12 cellular contexts compared by ENCODE assay signal in the genomic region with DNA sequence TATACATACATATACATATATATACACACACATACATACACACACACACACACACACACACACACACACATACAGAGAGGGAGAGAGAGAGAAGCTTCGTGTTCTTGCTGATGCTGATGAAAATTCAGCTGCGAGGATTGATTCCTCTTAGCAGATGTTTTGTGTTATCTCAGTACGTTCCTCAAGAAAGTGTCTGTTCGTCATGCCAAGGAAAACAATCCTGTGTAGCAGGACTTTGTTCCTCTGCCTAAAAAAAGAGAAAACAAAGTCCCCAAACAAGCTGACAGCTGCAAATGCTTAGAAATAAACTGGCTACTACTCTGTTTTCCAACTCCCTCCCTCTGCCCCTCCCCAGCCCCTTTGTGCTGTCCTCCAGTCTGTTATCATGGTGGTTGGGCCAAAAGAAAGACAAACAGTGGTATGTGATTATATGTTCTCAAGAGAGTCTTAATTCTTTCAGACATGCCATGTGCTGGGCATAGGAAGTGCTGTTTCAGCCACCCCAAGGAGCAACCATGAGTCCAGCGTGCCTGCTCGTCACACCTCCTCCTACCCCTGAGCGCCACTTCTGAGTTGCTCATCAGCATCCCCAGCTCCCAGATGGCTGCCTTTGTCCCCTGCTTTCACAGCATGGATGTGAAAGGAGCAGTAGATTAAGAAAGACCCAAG.
DNase-seq lines count a peak whose midpoint lies in the region; ATAC-seq and TF ChIP-seq lines count a peak whose summit lies in the region.
"Had no signal": no experiment of that assay in that cellular context is flagged by ENCODE, and none has a peak within 500 bp of the region (broad histone marks: within the 10 kb centered on the region; RNA-seq: fewer than 3 reads in every experiment).

No MANE protein-coding gene starts in this region.

- no peak for TF ChIP-seq CTCF in AG10803 (conservative IDR thresholded peaks at IDR 0.05; ENCODE audit: low read length)
- no peak for TF ChIP-seq CTCF in activated CD8-positive, alpha-beta T cell treated with anti-CD3 and anti-CD28 coated beads for 36 hours (IDR thresholded peaks at IDR 0.05)

- intact Hi-C loops in left ventricle myocardium superior (cut with micrococcal nuclease): no loop called here
- intact Hi-C loops in activated CD8-positive, alpha-beta T cell treated with anti-CD3 and anti-CD28 coated beads for 36 hours (cut with micrococcal nuclease): no loop called here

- H3K27me3 Mint-ChIP-seq in activated CD8-positive, alpha-beta T cell treated with anti-CD3 and anti-CD28 coated beads for 36 hours: peaks cover 8% of the 10 kb centered on the region

- ATAC-seq in left ventricle myocardium superior (peak; percentile 93), GM18868 (IDR thresholded peaks at IDR 0.05; ENCODE audit: unreplicated experiment) (no peak), GM18517 (IDR thresholded peaks at IDR 0.05; ENCODE audit: unreplicated experiment) (no peak), HG02970 (IDR thresholded peaks at IDR 0.05; ENCODE audit: low FRiP score, unreplicated experiment) (no peak)
- ATAC-seq in activated CD8-positive, alpha-beta T cell treated with anti-CD3 and anti-CD28 coated beads for 36 hours: no peak
- ATAC-seq: T-cell had no signal

- H3K9me3 Mint-ChIP-seq in activated CD8-positive, alpha-beta T cell treated with anti-CD3 and anti-CD28 coated beads for 36 hours: no peaks in the 10 kb centered on the region
- H3K9me3 Mint-ChIP-seq: T-cell had no signal

- no peak overlapping the region for H3K27ac Mint-ChIP-seq in activated CD8-positive, alpha-beta T cell treated with anti-CD3 and anti-CD28 coated beads for 36 hours
- H3K27ac Mint-ChIP-seq: T-cell had no signal

- POLR2A ChIA-PET in activated CD8-positive, alpha-beta T cell treated with anti-CD3 and anti-CD28 coated beads for 36 hours (lab: Charles Lee): no interaction called here

- DNase-seq in AG10803 (ENCODE audit: low read depth): peak; percentile 79
- no peak for DNase-seq in left ventricle myocardium superior
- DNase-seq in putamen (ENCODE audit: low spot score): peak; percentile 83
- no peak for DNase-seq in activated CD8-positive, alpha-beta T cell treated with anti-CD3 and anti-CD28 coated beads for 36 hours
- DNase-seq: BE2C, GDM1, NCI-H774, T-cell had no signal

- CTCF ChIA-PET in activated CD8-positive, alpha-beta T cell treated with anti-CD3 and anti-CD28 coated beads for 36 hours (lab: Charles Lee): interaction anchor here (1.5 kb wide), 1 partner anchor 11 kb away, joined by 4 read pairs; no protein-coding TSS in a partner anchor

- peaks cover 28% of the 10 kb centered on the region for H3K4me1 Mint-ChIP-seq in activated CD8-positive, alpha-beta T cell treated with anti-CD3 and anti-CD28 coated beads for 36 hours (ENCODE audit: low read depth)

- H3K36me3 Mint-ChIP-seq in activated CD8-positive, alpha-beta T cell treated with anti-CD3 and anti-CD28 coated beads for 36 hours (ENCODE audit: low read depth): no peaks in the 10 kb centered on the region
- H3K36me3 Mint-ChIP-seq: T-cell had no signal

- peak overlapping the region; percentile 71 for H3K27ac ChIP-seq in angular gyrus (ENCODE audit: low read depth, low read length)

- H3K4me3 ChIP-seq in AG10803 (ENCODE audit: low read length): no peak overlapping the region

- no peak overlapping the region for H3K4me3 Mint-ChIP-seq in activated CD8-positive, alpha-beta T cell treated with anti-CD3 and anti-CD28 coated beads for 36 hours
- H3K4me3 Mint-ChIP-seq: T-cell had no signal

Comparison
In these comparisons a context has a peak if more than half of its experiments do, and no peak if none do; other contexts are left out.
1. DNase-seq: peak in AG10803 (single experiment) and putamen (single experiment); none in left ventricle myocardium superior (single experiment) and activated CD8-positive, alpha-beta T cell treated with anti-CD3 and anti-CD28 coated beads for 36 hours (single experiment).